Comparison of ENCODE assay signal across 11 cellular contexts in the genomic region with DNA sequence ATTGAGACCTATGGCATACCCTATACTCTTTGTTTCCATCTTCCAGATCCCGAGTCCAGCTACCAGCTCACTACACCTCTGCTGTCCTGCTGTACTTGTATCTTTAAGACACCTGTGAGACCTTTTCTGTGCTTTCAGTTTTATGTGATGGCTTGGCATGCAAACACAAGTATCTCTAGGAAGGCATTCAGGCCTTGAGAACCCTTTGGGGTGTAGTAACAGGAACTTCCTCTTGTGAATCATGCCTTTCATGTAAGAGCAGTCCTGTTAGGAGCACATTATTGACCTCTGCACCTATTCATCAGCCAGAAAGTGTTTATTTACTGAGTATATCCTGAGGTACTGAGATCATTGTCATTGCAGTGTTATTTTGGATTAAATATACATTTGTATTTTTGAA.
DNase-seq lines count a peak whose midpoint lies in the region; ATAC-seq and TF ChIP-seq lines count a peak whose summit lies in the region.
"Had no signal": no experiment of that assay in that cellular context is flagged by ENCODE, and none has a peak within 500 bp of the region (broad histone marks: within the 10 kb centered on the region; RNA-seq: fewer than 3 reads in every experiment).

No MANE protein-coding gene starts in this region.

- H4K20me1 ChIP-seq in OCI-LY3 (ENCODE audit: insufficient read depth, low read length): no peaks in the 10 kb centered on the region

- no peaks in the 10 kb centered on the region for H3K36me3 ChIP-seq in OCI-LY3 (replicated peaks; ENCODE audit: low read depth, low read length)
- H3K36me3 ChIP-seq: gastroesophageal sphincter had no signal

- peaks cover 15% of the 10 kb centered on the region for H3K4me1 Mint-ChIP-seq in stimulated activated naive CD8-positive, alpha-beta T cell treated with anti-CD3 and anti-CD28 coated beads, Interleukin-15, Interleukin-2, amounts not matched to agents 100 ng/mL and 50 ng/mL, for 24 hours (ENCODE audit: low read depth)
- peaks cover 0 to 13% of the 10 kb centered on the region in 2 donors for H3K4me1 Mint-ChIP-seq in immature natural killer cell

- H3K4me3 Mint-ChIP-seq in stimulated activated naive CD8-positive, alpha-beta T cell treated with anti-CD3 and anti-CD28 coated beads, Interleukin-15, Interleukin-2, amounts not matched to agents 100 ng/mL and 50 ng/mL, for 24 hours: peak overlapping the region; percentile 45
- no peak overlapping the region for H3K4me3 Mint-ChIP-seq in immature natural killer cell
- H3K4me3 Mint-ChIP-seq: activated CD8-positive, alpha-beta memory T cell treated with anti-CD3 and anti-CD28 coated beads, Interleukin-2, amount 10 ng/mL, durations not matched to agents 7 days and 5 days had no signal

- H3K36me3 Mint-ChIP-seq in stimulated activated naive CD8-positive, alpha-beta T cell treated with anti-CD3 and anti-CD28 coated beads, Interleukin-15, Interleukin-2, amounts not matched to agents 100 ng/mL and 50 ng/mL, for 24 hours (ENCODE audit: low read depth): no peaks in the 10 kb centered on the region
- H3K36me3 Mint-ChIP-seq in immature natural killer cell: no peaks in the 10 kb centered on the region
- H3K36me3 Mint-ChIP-seq: activated CD8-positive, alpha-beta memory T cell treated with anti-CD3 and anti-CD28 coated beads, Interleukin-2, amount 10 ng/mL, durations not matched to agents 7 days and 5 days had no signal

- no peak overlapping the region for H3K9ac ChIP-seq in OCI-LY3 (ENCODE audit: low read length)
- H3K9ac ChIP-seq: KMS-11 had no signal

- no peaks in the 10 kb centered on the region for H3K9me3 Mint-ChIP-seq in stimulated activated naive CD8-positive, alpha-beta T cell treated with anti-CD3 and anti-CD28 coated beads, Interleukin-15, Interleukin-2, amounts not matched to agents 100 ng/mL and 50 ng/mL, for 24 hours
- peaks cover 0 to 2% (median 0%) of the 10 kb centered on the region in 6 donors for H3K9me3 Mint-ChIP-seq in immature natural killer cell

- peaks cover 15% of the 10 kb centered on the region; the same call in 1 of the 2 replicates for H3K27me3 ChIP-seq in OCI-LY3 (ENCODE audit: low read depth, low read length)
- H3K27me3 ChIP-seq: gastroesophageal sphincter had no signal

- peak overlapping the region; percentile 56 for H3K4me2 ChIP-seq in OCI-LY3 (ENCODE audit: low read length)
- H3K4me2 ChIP-seq: KMS-11 had no signal

- peak overlapping the region; percentile 71 for H3K27ac Mint-ChIP-seq in stimulated activated naive CD8-positive, alpha-beta T cell treated with anti-CD3 and anti-CD28 coated beads, Interleukin-15, Interleukin-2, amounts not matched to agents 100 ng/mL and 50 ng/mL, for 24 hours
- no peak overlapping the region for H3K27ac Mint-ChIP-seq in immature natural killer cell
- H3K27ac Mint-ChIP-seq: activated CD8-positive, alpha-beta memory T cell treated with anti-CD3 and anti-CD28 coated beads, Interleukin-2, amount 10 ng/mL, durations not matched to agents 7 days and 5 days had no signal

- no peak for TF ChIP-seq CTCF in OCI-LY3 (IDR thresholded peaks at IDR 0.05; ENCODE audit: low read depth, low read length)

- H3K79me2 ChIP-seq in OCI-LY3 (ENCODE audit: low read length): no peaks in the 10 kb centered on the region

- H3K9me3 ChIP-seq in OCI-LY3 (ENCODE audit: insufficient read depth, low read length): no peaks in the 10 kb centered on the region
- H3K9me3 ChIP-seq: gastroesophageal sphincter had no signal

- DNase-seq in SKM-1 treated with dmso at 0.1 percent for 144 hours (lab: John Stamatoyannopoulos, UW; ENCODE audit: unreplicated experiment) (peak; percentile 12), SKM-1 (lab: John Stamatoyannopoulos, UW; ENCODE audit: unreplicated experiment) (no peak), substantia nigra (lab: John Stamatoyannopoulos, UW) (no peak), immature natural killer cell (no peak), SK-N-DZ (ENCODE audit: low spot score) (no peak)
- DNase-seq: activated CD8-positive, alpha-beta memory T cell treated with anti-CD3 and anti-CD28 coated beads, Interleukin-2, amount 10 ng/mL, durations not matched to agents 7 days and 5 days had no signal

- no peaks in the 10 kb centered on the region for H3K27me3 Mint-ChIP-seq in stimulated activated naive CD8-positive, alpha-beta T cell treated with anti-CD3 and anti-CD28 coated beads, Interleukin-15, Interleukin-2, amounts not matched to agents 100 ng/mL and 50 ng/mL, for 24 hours
- H3K27me3 Mint-ChIP-seq in immature natural killer cell (ENCODE audit: low read depth in 3 of 3): peaks cover 2% of the 10 kb centered on the region in 3 donors

- ATAC-seq in HG02973 (IDR thresholded peaks at IDR 0.05; ENCODE audit: unreplicated experiment): peak; percentile 70
- ATAC-seq: gastroesophageal sphincter had no signal

- no peak overlapping the region for H3K27ac ChIP-seq in OCI-LY3 (ENCODE audit: low read length)
- no peak overlapping the region for H3K27ac ChIP-seq in substantia nigra (ENCODE audit: low read depth, low read length, poor library complexity, severe bottlenecking)
- H3K27ac ChIP-seq: gastroesophageal sphincter, KMS-11 had no signal

- H3K4me3 ChIP-seq in OCI-LY3 (ENCODE audit: low read length): peak overlapping the region; percentile 14; the same call in 1 of the 2 replicates
- H3K4me3 ChIP-seq: gastroesophageal sphincter had no signal

- H2AFZ ChIP-seq in OCI-LY3 (ENCODE audit: low read depth, low read length): no peak overlapping the region

- H3K4me1 ChIP-seq in OCI-LY3 (ENCODE audit: low read length): peaks cover 17% of the 10 kb centered on the region
- H3K4me1 ChIP-seq: gastroesophageal sphincter had no signal
